ENCODE assay signal across 13 cellular contexts in genomic region chr4:41178372-41179085, GRCh38. TPM values are rescaled to one million over a fixed set of nuclear protein-coding genes. Genes with fewer than 3 reads are reported as not detected.
DNase-seq lines count a peak whose midpoint lies in the region; ATAC-seq and TF ChIP-seq lines count a peak whose summit lies in the region.
"Had no signal": no experiment of that assay in that cellular context is flagged by ENCODE, and none has a peak within 500 bp of the region (broad histone marks: within the 10 kb centered on the region; RNA-seq: fewer than 3 reads in every experiment).

No MANE protein-coding gene starts in this region.

- no peak overlapping the region; the same call in 1 of the 2 replicates for H3K27ac Mint-ChIP-seq in GM23338
- H3K27ac Mint-ChIP-seq in activated T-cell treated with anti-CD3 and anti-CD28 coated beads, Interleukin-2, amount 50 U/mL, for 72 hours: no peak overlapping the region
- H3K27ac Mint-ChIP-seq: T-helper 1 cell treated with Interleukin-12 subunit alpha and Interleukin-12 subunit beta and Interleukin-4 antibody, amounts not matched to agents 30 μg/mL and 1 μg/mL, for 36 hours had no signal

- H4K20me1 ChIP-seq in GM23338 (replicated peaks; ENCODE audit: insufficient read depth) (no peaks in the 10 kb centered on the region), OCI-LY7 (ENCODE audit: insufficient read depth, low read length) (0 out of 2 replicates have a peak, but pooled peaks cover 3% of the 10 kb centered on the region)

- H3K27me3 ChIP-seq in GM23338 (ENCODE audit: insufficient read depth) (no peaks in the 10 kb centered on the region), ascending aorta (no peaks in the 10 kb centered on the region), skeletal muscle satellite cell (ENCODE audit: control insufficient read depth, insufficient read depth, low read length) (no peaks in the 10 kb centered on the region)
- H3K27me3 ChIP-seq: upper lobe of left lung had no signal

- ATAC-seq in GM23338 (no peak), left cardiac atrium (peak; percentile 74 to 89)
- no peak for ATAC-seq in activated T-cell treated with anti-CD3 and anti-CD28 coated beads, Interleukin-2, amount 50 U/mL, for 72 hours (replicated peaks in 1 of 2)

- H2AFZ ChIP-seq in GM23338 (no peak overlapping the region), OCI-LY7 (ENCODE audit: low read length) (no peak overlapping the region)

- CTCF ChIA-PET in OCI-LY7 (lab: Charles Lee; ENCODE audit: unreplicated experiment): no interaction called here

- H3K9me3 ChIP-seq in ascending aorta: no peaks in the 10 kb centered on the region
- H3K9me3 ChIP-seq in skeletal muscle satellite cell (replicated peaks; ENCODE audit: low read length): no peaks in the 10 kb centered on the region
- no peaks in the 10 kb centered on the region for H3K9me3 ChIP-seq in OCI-LY7 (ENCODE audit: low read length)
- H3K9me3 ChIP-seq: upper lobe of left lung had no signal

- DNase-seq in GM23338 (ENCODE audit: low spot score) (no peak), ascending aorta (ENCODE audit: low spot score in 2 of 2) (no peak), left cardiac atrium (no peak), OCI-LY7 (ENCODE audit: low spot score) (no peak), dedifferentiated amniotic fluid mesenchymal stem cell (ENCODE audit: extremely low spot score) (no peak), DMS 273 (lab: John Stamatoyannopoulos, UW; ENCODE audit: unreplicated experiment) (no peak)
- no peak for DNase-seq in activated T-cell treated with anti-CD3 and anti-CD28 coated beads, Interleukin-2, amount 50 U/mL, for 72 hours
- DNase-seq: activated T-cell treated with anti-CD3 and anti-CD28 coated beads, Interleukin-2, amount 50 U/mL, for 1 hour; effector memory CD4-positive, alpha-beta T cell; stimulated activated CD4-positive, alpha-beta T cell treated with anti-CD3 and anti-CD28 coated beads, Interleukin-4, amount 100 ng/mL, for 1 hour; upper lobe of left lung had no signal

- intact Hi-C loops in ascending aorta (cut with DNase I) (loop anchor here (2.0 to 5.0 kb wide), 2 partner anchors 18 to 36 kb away; no protein-coding TSS in a partner anchor), left cardiac atrium (cut with DNase I) (no loop called here), OCI-LY7 (cut with micrococcal nuclease; ENCODE audit: unreplicated experiment) (no loop called here)

- no peak overlapping the region for H3K27ac ChIP-seq in GM23338 (ENCODE audit: low read depth)
- H3K27ac ChIP-seq in ascending aorta: peak overlapping the region; percentile 43 to 72
- H3K27ac ChIP-seq in OCI-LY7 (ENCODE audit: low read depth, low read length, poor library complexity, severe bottlenecking): no peak overlapping the region

- H3K36me3 ChIP-seq in GM23338 (ENCODE audit: insufficient read depth): no peaks in the 10 kb centered on the region
- no peaks in the 10 kb centered on the region for H3K36me3 ChIP-seq in ascending aorta
- H3K36me3 ChIP-seq in skeletal muscle satellite cell (ENCODE audit: insufficient read depth, low read length): no peaks in the 10 kb centered on the region
- no peaks in the 10 kb centered on the region; the same call in 1 of the 2 replicates for H3K36me3 ChIP-seq in OCI-LY7 (ENCODE audit: insufficient read depth, low read length)
- H3K36me3 ChIP-seq: upper lobe of left lung had no signal

- H3K4me3 Mint-ChIP-seq in GM23338: peak overlapping the region; percentile 4; the same call in 1 of the 3 replicates
- H3K4me3 Mint-ChIP-seq in activated T-cell treated with anti-CD3 and anti-CD28 coated beads, Interleukin-2, amount 50 U/mL, for 72 hours: no peak overlapping the region
- H3K4me3 Mint-ChIP-seq: T-helper 1 cell treated with Interleukin-12 subunit alpha and Interleukin-12 subunit beta and Interleukin-4 antibody, amounts not matched to agents 30 μg/mL and 1 μg/mL, for 36 hours had no signal

- POLR2A ChIA-PET in OCI-LY7 (lab: Charles Lee): no interaction called here

- no TSS peak for BruUV-seq in OCI-LY7 (replicated peaks; lab: Mats Ljungman, UMichigan)

- H3K4me2 ChIP-seq in GM23338 (peak overlapping the region; percentile 55), skeletal muscle satellite cell (ENCODE audit: low read length) (peak overlapping the region; percentile 74), OCI-LY7 (ENCODE audit: low read length) (no peak overlapping the region)

- TF ChIP-seq CTCF in GM23338 (conservative IDR thresholded peaks at IDR 0.05; ENCODE audit: low read depth in 2 of 2): no peak
- TF ChIP-seq CTCF in ascending aorta (IDR thresholded peaks at IDR 0.05): no peak
- no peak for TF ChIP-seq CTCF in OCI-LY7 (conservative IDR thresholded peaks at IDR 0.05; ENCODE audit: low read length)

- H3K4me1 ChIP-seq in GM23338 (ENCODE audit: insufficient read depth) (peaks cover 16% of the 10 kb centered on the region), ascending aorta (peaks cover 10 to 37% of the 10 kb centered on the region in 2 donors), skeletal muscle satellite cell (ENCODE audit: control insufficient read depth, insufficient read depth, low read length) (peaks cover 74% of the 10 kb centered on the region), OCI-LY7 (ENCODE audit: insufficient read depth, low read length, poor library complexity, severe bottlenecking) (peaks cover 20% of the 10 kb centered on the region)

- H3K9me3 Mint-ChIP-seq in GM23338: peaks cover 2% of the 10 kb centered on the region; the same call in 1 of the 3 replicates
- peaks cover 4 to 5% of the 10 kb centered on the region in 2 donors for H3K9me3 Mint-ChIP-seq in activated T-cell treated with anti-CD3 and anti-CD28 coated beads, Interleukin-2, amount 50 U/mL, for 72 hours
- H3K9me3 Mint-ChIP-seq: T-helper 1 cell treated with Interleukin-12 subunit alpha and Interleukin-12 subunit beta and Interleukin-4 antibody, amounts not matched to agents 30 μg/mL and 1 μg/mL, for 36 hours had no signal

- H3K9ac ChIP-seq in skeletal muscle satellite cell (ENCODE audit: low read depth, low read length): peak overlapping the region; percentile 44

- peaks cover 10% of the 10 kb centered on the region; the same call in 1 of the 2 replicates for H3K9me2 ChIP-seq in GM23338 (ENCODE audit: insufficient read depth)
- H3K9me2 ChIP-seq in OCI-LY7 (ENCODE audit: insufficient read depth, low read length): no peaks in the 10 kb centered on the region

- H3K27me3 Mint-ChIP-seq in GM23338 (ENCODE audit: insufficient read depth, low read depth, poor library complexity): peaks cover 1% of the 10 kb centered on the region
- peaks cover 22% of the 10 kb centered on the region for H3K27me3 Mint-ChIP-seq in activated T-cell treated with anti-CD3 and anti-CD28 coated beads, Interleukin-2, amount 50 U/mL, for 72 hours (ENCODE audit: low read depth)

- no peaks in the 10 kb centered on the region for H3F3A ChIP-seq in GM23338 (replicated peaks; ENCODE audit: low read depth)

- H3K4me3 ChIP-seq in GM23338: no peak overlapping the region
- H3K4me3 ChIP-seq in ascending aorta: no peak overlapping the region
- peak overlapping the region; percentile 37 for H3K4me3 ChIP-seq in skeletal muscle satellite cell (ENCODE audit: low read length)
- no peak overlapping the region for H3K4me3 ChIP-seq in OCI-LY7 (ENCODE audit: low read depth, low read length, poor library complexity, severe bottlenecking)
- H3K4me3 ChIP-seq: upper lobe of left lung had no signal

- peaks cover 24% of the 10 kb centered on the region for H3K4me1 Mint-ChIP-seq in GM23338
- H3K4me1 Mint-ChIP-seq in activated T-cell treated with anti-CD3 and anti-CD28 coated beads, Interleukin-2, amount 50 U/mL, for 72 hours (ENCODE audit: low read depth): no peaks in the 10 kb centered on the region

- H3K79me2 ChIP-seq in GM23338 (replicated peaks; ENCODE audit: insufficient read depth) (peaks cover 72% of the 10 kb centered on the region), OCI-LY7 (ENCODE audit: insufficient read depth, low read depth, low read length) (peaks cover 63% of the 10 kb centered on the region)

- H3K36me3 Mint-ChIP-seq in GM23338 (ENCODE audit: low read depth): peaks cover 6% of the 10 kb centered on the region; the same call in 1 of the 3 replicates
- peaks cover 0 to 3% of the 10 kb centered on the region in 2 donors for H3K36me3 Mint-ChIP-seq in activated T-cell treated with anti-CD3 and anti-CD28 coated beads, Interleukin-2, amount 50 U/mL, for 72 hours (ENCODE audit: insufficient read depth in 2 of 2)

TF ChIP-seq in GM23338, 12 proteins besides CTCF, POLR2A, EP300 and RAD21 (continues in another document):
- TF ChIP-seq EZH2phosphoT487 (IDR thresholded peaks at IDR 0.05; ENCODE audit: unreplicated experiment) (no peak), STAT1 (IDR thresholded peaks at IDR 0.05; ENCODE audit: unreplicated experiment) (no peak), POLR2AphosphoS5 (IDR thresholded peaks at IDR 0.05; ENCODE audit: low read depth) (no peak), NANOG (IDR thresholded peaks at IDR 0.05; ENCODE audit: borderline replicate concordance) (no peak), ETS1 (IDR thresholded peaks at IDR 0.05) (no peak), CREB1 (CRISPR knock-in tag; IDR thresholded peaks at IDR 0.05; ENCODE audit: low read depth) (no peak), ZNF114 (CRISPR knock-in tag; IDR thresholded peaks at IDR 0.05) (no peak), JUNB (IDR thresholded peaks at IDR 0.05; ENCODE audit: unreplicated experiment) (no peak)

RNA-seq across cellular contexts. Expression of gene APBB2, which starts 35.8 kb away (rescaled TPM):
- total RNA-seq in GM23338 (2014; rRNA removed; shearing (Covaris generic)): 56.4 and 74.8 TPM in 2 replicates
- polyA plus RNA-seq in GM23338 (2016; fragmentation: Nextera tagmentation; extraction: Ambion mirVana): 34.1 and 35.8 TPM in 2 replicates
- 51.4 TPM for total RNA-seq in ascending aorta
- total RNA-seq in left cardiac atrium: 10 to 100 TPM; 53.0 to 56.5 TPM
- total RNA-seq in skeletal muscle satellite cell (2012; rRNA removed): 42.2 and 47.7 TPM in 2 replicates
- 47.4 and 66.4 TPM in 2 replicates for total RNA-seq in OCI-LY7 (2014; rRNA removed; shearing (Covaris generic))
- total RNA-seq in OCI-LY7 (2022): 88.5 and 89.8 TPM in 2 replicates
- 1 to 10 TPM; 6.8 to 8.6 TPM for total RNA-seq in activated T-cell treated with anti-CD3 and anti-CD28 coated beads, Interleukin-2, amount 50 U/mL, for 72 hours

Comparison
In these comparisons a context has a peak if more than half of its experiments do, and no peak if none do; other contexts are left out.
1. ATAC-seq: peak in left cardiac atrium (2 of 2); none in GM23338 (single experiment) and activated T-cell treated with anti-CD3 and anti-CD28 coated beads, Interleukin-2, amount 50 U/mL, for 72 hours (0 of 2).
2. H3K27ac ChIP-seq: peak in ascending aorta (2 of 2); none in GM23338 (single experiment) and OCI-LY7 (single experiment).